Comparison of ENCODE assay signal across 8 cellular contexts in the genomic region with DNA sequence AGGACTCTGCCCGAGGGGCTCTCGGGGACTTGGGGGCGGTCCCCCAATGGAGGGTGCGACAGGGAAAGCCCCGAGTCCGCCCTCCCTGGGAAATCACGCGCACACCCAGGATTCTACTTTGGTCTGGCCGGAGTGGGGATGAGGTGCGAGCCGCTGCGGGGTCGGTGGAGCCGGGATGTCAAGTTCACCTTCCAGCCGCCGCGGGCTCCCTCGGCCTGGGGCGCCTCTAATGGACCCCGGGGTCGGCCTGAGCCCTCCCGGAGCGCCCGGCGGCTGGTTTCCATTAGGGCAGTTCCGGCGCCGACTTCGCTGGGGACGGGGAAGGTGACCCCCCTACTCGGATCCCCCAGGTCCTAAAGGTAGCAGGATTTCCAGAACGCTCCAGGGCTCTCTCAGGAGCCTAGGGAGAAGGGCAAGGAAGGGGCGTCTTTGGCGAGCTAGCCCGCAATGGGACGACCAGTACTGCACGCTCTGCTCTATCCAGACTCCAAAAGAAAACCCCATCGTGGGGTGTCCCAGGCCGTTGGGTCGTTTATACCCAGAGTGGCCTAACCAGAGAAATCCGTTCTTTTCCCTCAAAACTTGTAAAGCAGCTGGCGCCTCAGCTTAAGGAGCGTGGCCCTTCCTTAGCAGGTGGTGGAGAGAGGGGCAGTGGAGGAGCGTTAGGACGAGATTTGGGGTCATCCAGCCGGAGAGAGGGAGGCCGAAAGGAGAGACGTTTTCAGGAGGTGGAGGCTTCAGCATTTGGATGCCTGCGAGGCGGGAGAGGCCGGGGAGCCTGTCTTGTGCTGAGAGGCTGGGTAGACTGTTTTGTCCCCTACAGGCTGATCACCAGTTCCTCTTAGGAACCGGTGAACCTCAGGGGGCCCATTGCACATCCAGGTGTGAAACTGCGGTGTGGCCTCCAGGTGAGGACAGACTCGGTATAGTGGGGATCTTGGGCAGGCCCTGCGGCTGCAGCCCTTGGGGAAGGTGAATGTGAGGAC. TPM values are rescaled to one million over a fixed set of nuclear protein-coding genes. Genes with fewer than 3 reads are reported as not detected.
DNase-seq lines count a peak whose midpoint lies in the region; ATAC-seq and TF ChIP-seq lines count a peak whose summit lies in the region.

No MANE protein-coding gene starts in this region.

- H3K4me2 ChIP-seq in parathyroid adenoma (ENCODE audit: low read length): peak overlapping the region; percentile 94

- ATAC-seq in SK-N-SH treated with all-trans-retinoic acid at 6 μM for 48 hours: peak; percentile 64

- peak overlapping the region; percentile 60 for H3K4me3 Mint-ChIP-seq in Caco-2 (ENCODE audit: unreplicated experiment)

- H3K27ac ChIP-seq in cardiac muscle cell: peak overlapping the region; percentile 80
- peak overlapping the region; percentile 99 for H3K27ac ChIP-seq in parathyroid adenoma

- H3K4me1 ChIP-seq in Caco-2 (no peaks in the 10 kb centered on the region), cardiac muscle cell (ENCODE audit: low read depth) (peaks cover 4% of the 10 kb centered on the region), parathyroid adenoma (peaks cover 39% of the 10 kb centered on the region)

- H3K36me3 ChIP-seq in Caco-2 (ENCODE audit: control insufficient read depth, insufficient read depth, low read length) (no peaks in the 10 kb centered on the region), cardiac muscle cell (no peaks in the 10 kb centered on the region), parathyroid adenoma (ENCODE audit: control insufficient read depth, insufficient read depth, low read length) (no peaks in the 10 kb centered on the region)

- intact Hi-C loops in Caco-2 (cut with micrococcal nuclease; ENCODE audit: unreplicated experiment): loop anchor here (2.0 kb wide), 2 partner anchors 42 to 48 kb away; no protein-coding TSS in a partner anchor

- no peaks in the 10 kb centered on the region for H3K9me3 Mint-ChIP-seq in Caco-2 (ENCODE audit: unreplicated experiment)

- H3K36me3 Mint-ChIP-seq in Caco-2 (ENCODE audit: insufficient read depth, unreplicated experiment): no peaks in the 10 kb centered on the region

- peak overlapping the region; percentile 54 for H3K4me3 ChIP-seq in Caco-2 (ENCODE audit: low read depth, low read length)
- peak overlapping the region; percentile 62 for H3K4me3 ChIP-seq in cardiac muscle cell
- H3K4me3 ChIP-seq in parathyroid adenoma (ENCODE audit: low read depth, low read length): peak overlapping the region; percentile 87

- DNase-seq in Caco-2: peak in 1 of 2 experiments; percentile 29
- DNase-seq in cardiac muscle cell (ENCODE audit: low read depth in 1 of 2, low spot score in 1 of 2): peak; percentile 74 to 84
- no peak for DNase-seq in germinal center (ENCODE audit: low spot score)
- no peak for DNase-seq in Kasumi-1 (lab: John Stamatoyannopoulos, UW)
- DNase-seq in activated CD4-positive, alpha-beta T cell treated with anti-CD3 and anti-CD28 coated beads, Interleukin-2, amount 50 U/mL, for 48 hours: no peak
- DNase-seq in COLO668 (lab: John Stamatoyannopoulos, UW; ENCODE audit: unreplicated experiment): no peak

- H3K27me3 Mint-ChIP-seq in Caco-2 (ENCODE audit: insufficient read depth, unreplicated experiment): peaks cover 3% of the 10 kb centered on the region

- POLR2A ChIA-PET in Caco-2 (lab: Charles Lee): no interaction called here

- H3K9ac ChIP-seq in parathyroid adenoma: peak overlapping the region; percentile 99

- H3K4me1 Mint-ChIP-seq in Caco-2 (ENCODE audit: low read depth, unreplicated experiment): no peaks in the 10 kb centered on the region

- TF ChIP-seq CTCF in Caco-2 (IDR thresholded peaks at IDR 0.05; ENCODE audit: insufficient read depth in 1 of 2, low read depth in 1 of 2, low read length in 1 of 2, severe bottlenecking in 1 of 2, unreplicated experiment in 1 of 2): no peak
- no peak for TF ChIP-seq CTCF in cardiac muscle cell (IDR thresholded peaks at IDR 0.05; ENCODE audit: low read depth, low read length)
- TF ChIP-seq CTCF in parathyroid adenoma (IDR thresholded peaks at IDR 0.05): no peak

- peak overlapping the region; percentile 88 for H2AFZ ChIP-seq in parathyroid adenoma

- H3K27me3 ChIP-seq in Caco-2 (replicated peaks; ENCODE audit: control insufficient read depth, insufficient read depth, low read length): no peaks in the 10 kb centered on the region
- no peaks in the 10 kb centered on the region for H3K27me3 ChIP-seq in cardiac muscle cell
- H3K27me3 ChIP-seq in parathyroid adenoma (ENCODE audit: control insufficient read depth, insufficient read depth, low read length): no peaks in the 10 kb centered on the region

- no peak overlapping the region for H3K27ac Mint-ChIP-seq in Caco-2 (ENCODE audit: unreplicated experiment)

- no peaks in the 10 kb centered on the region for H3K79me2 ChIP-seq in parathyroid adenoma

- no TSS peak for BruUV-seq in Caco-2 (replicated peaks; lab: Mats Ljungman, UMichigan)

- no peaks in the 10 kb centered on the region for H3K9me3 ChIP-seq in Caco-2
- H3K9me3 ChIP-seq in cardiac muscle cell (ENCODE audit: low read depth): no peaks in the 10 kb centered on the region
- no peaks in the 10 kb centered on the region for H3K9me3 ChIP-seq in parathyroid adenoma (ENCODE audit: control insufficient read depth, low read length)

- CTCF ChIA-PET in Caco-2 (lab: Charles Lee): no interaction called here

TF ChIP-seq in SK-N-SH treated with all-trans-retinoic acid at 6 μM for 48 hours, 23 proteins besides CTCF, POLR2A, EP300 and RAD21:
- TF ChIP-seq TOX (CRISPR knock-in tag; IDR thresholded peaks at IDR 0.05; ENCODE audit: borderline replicate concordance) (no peak), ZFP30 (CRISPR knock-in tag; IDR thresholded peaks at IDR 0.05) (no peak), ZFP3 (CRISPR knock-in tag; IDR thresholded peaks at IDR 0.05) (peak; percentile 52; the same call in 1 of the 2 replicates), ZNF565 (CRISPR knock-in tag; conservative IDR thresholded peaks at IDR 0.05; ENCODE audit: low read depth) (0 out of 2 replicates have a peak, but pooled peaks have one; percentile 42), ISL1 (CRISPR knock-in tag; IDR thresholded peaks at IDR 0.05) (no peak), CSDC2 (CRISPR knock-in tag; IDR thresholded peaks at IDR 0.05) (peak; percentile 43; the same call in 1 of the 2 replicates), TCF4 (CRISPR knock-in tag; IDR thresholded peaks at IDR 0.05; ENCODE audit: borderline replicate concordance) (peak; percentile 72; the same call in 1 of the 2 replicates), SNAI2 (CRISPR knock-in tag; IDR thresholded peaks at IDR 0.05) (0 out of 2 replicates have a peak, but pooled peaks have one; percentile 28), BACH2 (CRISPR knock-in tag; IDR thresholded peaks at IDR 0.05; ENCODE audit: borderline replicate concordance) (no peak)
- TF ChIP-seq, protein P1, sequence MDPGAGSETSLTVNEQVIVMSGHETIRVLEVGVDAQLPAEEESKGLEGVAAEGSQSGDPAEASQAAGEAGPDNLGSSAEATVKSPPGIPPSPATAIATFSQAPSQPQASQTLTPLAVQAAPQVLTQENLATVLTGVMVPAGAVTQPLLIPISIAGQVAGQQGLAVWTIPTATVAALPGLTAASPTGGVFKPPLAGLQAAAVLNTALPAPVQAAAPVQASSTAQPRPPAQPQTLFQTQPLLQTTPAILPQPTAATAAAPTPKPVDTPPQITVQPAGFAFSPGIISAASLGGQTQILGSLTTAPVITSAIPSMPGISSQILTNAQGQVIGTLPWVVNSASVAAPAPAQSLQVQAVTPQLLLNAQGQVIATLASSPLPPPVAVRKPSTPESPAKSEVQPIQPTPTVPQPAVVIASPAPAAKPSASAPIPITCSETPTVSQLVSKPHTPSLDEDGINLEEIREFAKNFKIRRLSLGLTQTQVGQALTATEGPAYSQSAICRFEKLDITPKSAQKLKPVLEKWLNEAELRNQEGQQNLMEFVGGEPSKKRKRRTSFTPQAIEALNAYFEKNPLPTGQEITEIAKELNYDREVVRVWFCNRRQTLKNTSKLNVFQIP (CRISPR knock-in tag; IDR thresholded peaks at IDR 0.05; ENCODE audit: borderline replicate concordance, low read depth): no peak
- TF ChIP-seq, protein P2, sequence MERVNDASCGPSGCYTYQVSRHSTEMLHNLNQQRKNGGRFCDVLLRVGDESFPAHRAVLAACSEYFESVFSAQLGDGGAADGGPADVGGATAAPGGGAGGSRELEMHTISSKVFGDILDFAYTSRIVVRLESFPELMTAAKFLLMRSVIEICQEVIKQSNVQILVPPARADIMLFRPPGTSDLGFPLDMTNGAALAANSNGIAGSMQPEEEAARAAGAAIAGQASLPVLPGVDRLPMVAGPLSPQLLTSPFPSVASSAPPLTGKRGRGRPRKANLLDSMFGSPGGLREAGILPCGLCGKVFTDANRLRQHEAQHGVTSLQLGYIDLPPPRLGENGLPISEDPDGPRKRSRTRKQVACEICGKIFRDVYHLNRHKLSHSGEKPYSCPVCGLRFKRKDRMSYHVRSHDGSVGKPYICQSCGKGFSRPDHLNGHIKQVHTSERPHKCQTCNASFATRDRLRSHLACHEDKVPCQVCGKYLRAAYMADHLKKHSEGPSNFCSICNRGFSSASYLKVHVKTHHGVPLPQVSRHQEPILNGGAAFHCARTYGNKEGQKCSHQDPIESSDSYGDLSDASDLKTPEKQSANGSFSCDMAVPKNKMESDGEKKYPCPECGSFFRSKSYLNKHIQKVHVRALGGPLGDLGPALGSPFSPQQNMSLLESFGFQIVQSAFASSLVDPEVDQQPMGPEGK (CRISPR knock-in tag; IDR thresholded peaks at IDR 0.05; ENCODE audit: borderline replicate concordance): peak; percentile 83; the same call in 1 of the 2 replicates

RNA-seq across cellular contexts. Expression of gene WDR86, which starts 0.9 kb away (rescaled TPM):
- total RNA-seq in Caco-2 (2022) (0.52 and 0.95 TPM in 2 replicates), cardiac muscle cell (71.8 and 130 TPM in 2 replicates)
- polyA plus RNA-seq in cardiac muscle cell: 58.8 and 87.0 TPM in 2 replicates

RNA-seq across cellular contexts. Expression of gene CRYGN, which starts 29.2 kb away (rescaled TPM):
- total RNA-seq in Caco-2 (2022): not detected in 2 replicates
- 1.0 and 1.3 TPM in 2 replicates for total RNA-seq in cardiac muscle cell
- polyA plus RNA-seq in cardiac muscle cell: 0.46 and 0.77 TPM in 2 replicates

Comparison
In these comparisons a context has a peak if more than half of its experiments do, and no peak if none do; other contexts are left out.
1. DNase-seq: peak in cardiac muscle cell (2 of 2); none in germinal center (single experiment), Kasumi-1 (0 of 2), activated CD4-positive, alpha-beta T cell treated with anti-CD3 and anti-CD28 coated beads, Interleukin-2, amount 50 U/mL, for 48 hours (0 of 2) and COLO668 (single experiment).
2. RNA of gene WDR86, which starts 0.9 kb away (total RNA-seq): 71.8 to 130 TPM in cardiac muscle cell; 0.52 to 0.95 TPM in Caco-2; every median in the first group is over 10 times any median in the second.
3. Peak in every context shown above with its lines, with median percentiles within 50 percentile points of each other: H3K4me3 ChIP-seq.